11 cellular contexts compared by ENCODE assay signal in genomic region chr5:78574731-78575161, GRCh38.
A peak's percentile ranks its signal among the peaks of the same experiment; 100 is the strongest.
DNase-seq lines count a peak whose midpoint lies in the region; ATAC-seq and TF ChIP-seq lines count a peak whose summit lies in the region.
"Had no signal": no experiment of that assay in that cellular context is flagged by ENCODE, and none has a peak within 500 bp of the region (broad histone marks: within the 10 kb centered on the region; RNA-seq: fewer than 3 reads in every experiment).

No MANE protein-coding gene starts in this region.

- 0 out of 2 replicates have a peak overlapping the region, but pooled peaks have one; percentile 45 for H3K27ac ChIP-seq in BLaER1
- peak overlapping the region; percentile 38 for H3K27ac ChIP-seq in OCI-LY7 (ENCODE audit: low read depth, low read length, poor library complexity, severe bottlenecking)
- H3K27ac ChIP-seq in left ventricle myocardium inferior (replicated peaks), result peak overlapping the region; percentile 21
- peak overlapping the region in 2 of 4 donors; percentile 4 to 15 for H3K27ac ChIP-seq in esophagus squamous epithelium
- H3K27ac ChIP-seq: C4-2B, PC-9 had no signal

- intact Hi-C loops in OCI-LY7 (cut with micrococcal nuclease; ENCODE audit: unreplicated experiment) (no loop called here), left ventricle myocardium inferior (cut with micrococcal nuclease) (no loop called here), esophagus squamous epithelium (cut with DNase I) (no loop called here)

- WGBS in esophagus squamous epithelium, 2 donors, result 62 to 63% methylated on average over 6 to 7 of the region's 7 CpGs

- TF ChIP-seq POLR2A in esophagus squamous epithelium (IDR thresholded peaks at IDR 0.05), result no peak

- H3K36me3 ChIP-seq in BLaER1, result no peaks in the 10 kb centered on the region
- H3K36me3 ChIP-seq in OCI-LY7 (ENCODE audit: insufficient read depth, low read length), result no peaks in the 10 kb centered on the region
- H3K36me3 ChIP-seq in left ventricle myocardium inferior, result no peaks in the 10 kb centered on the region
- no peaks in the 10 kb centered on the region for H3K36me3 ChIP-seq in esophagus squamous epithelium

- no peaks in the 10 kb centered on the region for H3K36me3 Mint-ChIP-seq in activated T-cell treated with anti-CD3 and anti-CD28 coated beads, Interleukin-2, amount 50 U/mL, for 4 hours (ENCODE audit: insufficient read depth)

- H3K4me3 Mint-ChIP-seq in activated T-cell treated with anti-CD3 and anti-CD28 coated beads, Interleukin-2, amount 50 U/mL, for 4 hours, result no peak overlapping the region

- H3K4me3 ChIP-seq in BLaER1, result no peak overlapping the region
- no peak overlapping the region for H3K4me3 ChIP-seq in OCI-LY7 (ENCODE audit: low read depth, low read length, poor library complexity, severe bottlenecking)
- no peak overlapping the region for H3K4me3 ChIP-seq in left ventricle myocardium inferior
- H3K4me3 ChIP-seq in esophagus squamous epithelium, result no peak overlapping the region
- H3K4me3 ChIP-seq: PC-9 had no signal

- H3K9ac ChIP-seq in BLaER1, result no peak overlapping the region

- H3K9me3 ChIP-seq in BLaER1 (no peaks in the 10 kb centered on the region), OCI-LY7 (ENCODE audit: low read length) (no peaks in the 10 kb centered on the region), left ventricle myocardium inferior (replicated peaks) (no peaks in the 10 kb centered on the region), esophagus squamous epithelium (no peaks in the 10 kb centered on the region)

- peaks cover 26% of the 10 kb centered on the region for H3K4me1 ChIP-seq in BLaER1
- H3K4me1 ChIP-seq in OCI-LY7 (ENCODE audit: insufficient read depth, low read length, poor library complexity, severe bottlenecking), result peaks cover 24% of the 10 kb centered on the region
- H3K4me1 ChIP-seq in left ventricle myocardium inferior, result peaks cover 53% of the 10 kb centered on the region
- H3K4me1 ChIP-seq in esophagus squamous epithelium, result peaks cover 0 to 35% (median 11%) of the 10 kb centered on the region in 3 donors

- H4K20me1 ChIP-seq in BLaER1 (no peaks in the 10 kb centered on the region), OCI-LY7 (ENCODE audit: insufficient read depth, low read length) (no peaks in the 10 kb centered on the region)

- no peaks in the 10 kb centered on the region for H3K9me2 ChIP-seq in OCI-LY7 (ENCODE audit: insufficient read depth, low read length)

- H3K79me2 ChIP-seq in OCI-LY7 (ENCODE audit: insufficient read depth, low read depth, low read length), result no peaks in the 10 kb centered on the region

- peak; percentile 13 for DNase-seq in OCI-LY7 (ENCODE audit: low spot score)
- no peak for DNase-seq in left ventricle myocardium inferior
- DNase-seq in activated T-cell treated with anti-CD3 and anti-CD28 coated beads, Interleukin-2, amount 50 U/mL, for 4 hours, result no peak
- DNase-seq in esophagus squamous epithelium (lab: John Stamatoyannopoulos, UW), result no peak
- no peak for DNase-seq in COR-L47 (lab: John Stamatoyannopoulos, UW)
- no peak for DNase-seq in mucosa of gallbladder (ENCODE audit: low spot score)
- DNase-seq: activated gamma-delta T cell treated with Interleukin-2 at 50 U/mL for 16 hours had no signal

- peak; percentile 73 for ATAC-seq in GM21515 (IDR thresholded peaks at IDR 0.05; ENCODE audit: unreplicated experiment)
- ATAC-seq in activated T-cell treated with anti-CD3 and anti-CD28 coated beads, Interleukin-2, amount 50 U/mL, for 4 hours, result no peak

- TF ChIP-seq CTCF in OCI-LY7 (conservative IDR thresholded peaks at IDR 0.05; ENCODE audit: low read length), result no peak
- TF ChIP-seq CTCF in left ventricle myocardium inferior (IDR thresholded peaks at IDR 0.05; ENCODE audit: borderline replicate concordance), result no peak
- TF ChIP-seq CTCF in esophagus squamous epithelium (IDR thresholded peaks at IDR 0.05), result no peak

- peak overlapping the region; percentile 73 for H3K4me2 ChIP-seq in BLaER1
- peak overlapping the region; percentile 64 for H3K4me2 ChIP-seq in OCI-LY7 (ENCODE audit: low read length)
- H3K4me2 ChIP-seq: PC-9 had no signal

- BruUV-seq in OCI-LY7 (replicated peaks; lab: Mats Ljungman, UMichigan), result no TSS peak

- H2AFZ ChIP-seq in OCI-LY7 (ENCODE audit: low read length), result peak overlapping the region; percentile 44; the same call in 1 of the 2 replicates
- H2AFZ ChIP-seq: PC-9 had no signal

- POLR2A ChIA-PET in OCI-LY7 (lab: Charles Lee), result interaction anchor here (0.5 to 1.5 kb wide), 2 partner anchors 27 to 939 kb away, joined by 3 to 5 read pairs; partner anchors contain the start of gene HOMER1

- H3K4me1 Mint-ChIP-seq in activated T-cell treated with anti-CD3 and anti-CD28 coated beads, Interleukin-2, amount 50 U/mL, for 4 hours (ENCODE audit: low read depth), result no peaks in the 10 kb centered on the region

- CTCF ChIA-PET in OCI-LY7 (lab: Charles Lee; ENCODE audit: unreplicated experiment), result no interaction called here

- no peaks in the 10 kb centered on the region for H3K27me3 ChIP-seq in BLaER1
- H3K27me3 ChIP-seq in left ventricle myocardium inferior (ENCODE audit: low read depth), result no peaks in the 10 kb centered on the region
- H3K27me3 ChIP-seq in esophagus squamous epithelium, result no peaks in the 10 kb centered on the region

- no peaks in the 10 kb centered on the region for H3K9me3 Mint-ChIP-seq in activated T-cell treated with anti-CD3 and anti-CD28 coated beads, Interleukin-2, amount 50 U/mL, for 4 hours

- no peaks in the 10 kb centered on the region for H3K27me3 Mint-ChIP-seq in activated T-cell treated with anti-CD3 and anti-CD28 coated beads, Interleukin-2, amount 50 U/mL, for 4 hours (ENCODE audit: low read depth)
